ENCODE assay signal across 14 cellular contexts in the genomic region with DNA sequence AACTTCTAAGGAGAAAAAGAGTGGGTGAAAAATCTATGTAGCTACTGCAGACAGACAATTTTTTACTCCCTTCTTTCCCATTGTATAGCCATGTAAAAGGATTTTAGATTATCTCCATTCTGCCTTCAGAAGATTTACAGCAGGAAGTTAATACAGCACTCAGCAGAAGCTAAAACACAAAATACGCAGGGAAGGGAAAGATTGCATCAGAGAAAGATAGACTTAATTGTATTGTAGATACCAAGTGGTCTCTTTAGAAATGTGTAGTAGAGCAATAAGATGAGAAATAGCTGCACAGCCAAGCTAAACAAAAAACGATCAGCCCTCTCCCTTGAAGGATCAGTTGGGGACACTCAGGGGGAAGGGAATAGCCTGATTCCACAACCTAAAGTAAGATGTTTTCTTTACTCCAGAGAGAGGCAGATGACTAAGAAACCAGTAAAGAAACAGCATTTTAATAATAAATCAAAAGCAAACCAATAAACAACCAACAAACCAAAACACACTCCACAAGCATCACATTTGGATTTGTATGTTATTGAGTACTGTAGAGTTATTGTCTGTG.
"Had no signal": no experiment of that assay in that cellular context is flagged by ENCODE, and none has a peak within 500 bp of the region (broad histone marks: within the 10 kb centered on the region; RNA-seq: fewer than 3 reads in every experiment).

No MANE protein-coding gene starts in this region.

- H3K4me3 Mint-ChIP-seq: activated CD8-positive, alpha-beta T cell treated with anti-CD3 and anti-CD28 coated beads, Interleukin-2, amount 10 ng/mL, durations not matched to agents 7 days and 5 days; activated naive CD4-positive, alpha-beta T cell treated with anti-CD3 and anti-CD28 coated beads, Interleukin-2, amount 10 ng/mL, durations not matched to agents 7 days and 5 days; effector memory CD8-positive, alpha-beta T cell had no signal

- H3K9me3 ChIP-seq: body of pancreas, right atrium auricular region, thyroid gland, vagina had no signal

- H3K4me3 ChIP-seq: body of pancreas, hepatocyte, right atrium auricular region, thyroid gland, vagina had no signal

- H3K79me2 ChIP-seq: hepatocyte had no signal

- ATAC-seq: activated CD8-positive, alpha-beta T cell treated with anti-CD3 and anti-CD28 coated beads, Interleukin-2, amount 10 ng/mL, durations not matched to agents 7 days and 5 days; body of pancreas; effector memory CD8-positive, alpha-beta T cell had no signal

- H3K4me1 ChIP-seq: body of pancreas, right atrium auricular region, thyroid gland, vagina had no signal

- H3K27ac Mint-ChIP-seq: activated CD8-positive, alpha-beta T cell treated with anti-CD3 and anti-CD28 coated beads, Interleukin-2, amount 10 ng/mL, durations not matched to agents 7 days and 5 days; activated naive CD4-positive, alpha-beta T cell treated with anti-CD3 and anti-CD28 coated beads, Interleukin-2, amount 10 ng/mL, durations not matched to agents 7 days and 5 days; effector memory CD8-positive, alpha-beta T cell had no signal

- H2AFZ ChIP-seq: hepatocyte had no signal

- DNase-seq: activated CD4-positive, alpha-beta T cell treated with anti-CD3 and anti-CD28 coated beads for 4 hours; activated CD8-positive, alpha-beta T cell treated with anti-CD3 and anti-CD28 coated beads, Interleukin-2, amount 10 ng/mL, durations not matched to agents 7 days and 5 days; activated naive CD4-positive, alpha-beta T cell treated with anti-CD3 and anti-CD28 coated beads, Interleukin-2, amount 10 ng/mL, durations not matched to agents 7 days and 5 days; body of pancreas; central memory CD4-positive, alpha-beta T cell; cortex of kidney; effector memory CD8-positive, alpha-beta T cell; small intestine; thyroid gland had no signal

- H3K27me3 Mint-ChIP-seq: activated naive CD4-positive, alpha-beta T cell treated with anti-CD3 and anti-CD28 coated beads, Interleukin-2, amount 10 ng/mL, durations not matched to agents 7 days and 5 days; effector memory CD8-positive, alpha-beta T cell had no signal

- H3K36me3 Mint-ChIP-seq: activated naive CD4-positive, alpha-beta T cell treated with anti-CD3 and anti-CD28 coated beads, Interleukin-2, amount 10 ng/mL, durations not matched to agents 7 days and 5 days had no signal

- FAIRE-seq: small intestine had no signal

- H3K27me3 ChIP-seq: body of pancreas, hepatocyte, right atrium auricular region, thyroid gland, vagina had no signal

- H3K36me3 ChIP-seq: right atrium auricular region, thyroid gland, vagina had no signal

- H3K4me2 ChIP-seq: hepatocyte had no signal

- H3K27ac ChIP-seq: body of pancreas, epithelial cell of prostate, hepatocyte, right atrium auricular region, thyroid gland, vagina, VCaP had no signal

- H3K9me3 Mint-ChIP-seq: activated naive CD4-positive, alpha-beta T cell treated with anti-CD3 and anti-CD28 coated beads, Interleukin-2, amount 10 ng/mL, durations not matched to agents 7 days and 5 days; effector memory CD8-positive, alpha-beta T cell had no signal
